In genomic region chr19:10230904-10231623, GRCh38 we compare ENCODE assay signal across 8 cellular contexts. TPM values are rescaled to one million over a fixed set of nuclear protein-coding genes. Genes with fewer than 3 reads are reported as not detected.
DNase-seq lines count a peak whose midpoint lies in the region; ATAC-seq and TF ChIP-seq lines count a peak whose summit lies in the region.

TSS of gene S1PR2 (minus strand) at chr19:10231331. CDS start at chr19:10224905, 6,426 bp downstream.

- H2AFZ ChIP-seq in SU-DHL-6 (ENCODE audit: low read depth, low read length, severe bottlenecking): no peak within 1 kb of the TSS

- no peaks in the 10 kb centered on the region for H3K4me1 ChIP-seq in cardiac muscle cell (ENCODE audit: low read depth)
- no peaks in the 10 kb centered on the region for H3K4me1 ChIP-seq in urinary bladder (ENCODE audit: insufficient read depth)

- peak within 1 kb of the TSS; percentile 100 for H3K9ac ChIP-seq in SU-DHL-6 (ENCODE audit: low read length)

- H3K79me2 ChIP-seq in SU-DHL-6 (ENCODE audit: insufficient read depth, low read length): peaks cover 60% of the 10 kb centered on the region

- no peaks in the 10 kb centered on the region for H3K36me3 Mint-ChIP-seq in activated naive CD8-positive, alpha-beta T cell treated with anti-CD3 and anti-CD28 coated beads for 36 hours

- H3K9me3 ChIP-seq in SU-DHL-6 (ENCODE audit: insufficient read depth, low read length): no peaks in the 10 kb centered on the region
- H3K9me3 ChIP-seq in cardiac muscle cell (ENCODE audit: low read depth): no peaks in the 10 kb centered on the region

- peak within 1 kb of the TSS; percentile 100 for H3K27ac ChIP-seq in SU-DHL-6 (ENCODE audit: low read depth, low read length)
- H3K27ac ChIP-seq in cardiac muscle cell: peak within 1 kb of the TSS; percentile 52
- peak within 1 kb of the TSS; percentile 92 for H3K27ac ChIP-seq in urinary bladder (ENCODE audit: low read depth)

- peak within 1 kb of the TSS; percentile 86 for H3K4me3 ChIP-seq in AG10803 (ENCODE audit: low read length)
- H3K4me3 ChIP-seq in SU-DHL-6 (ENCODE audit: insufficient read depth, low read length, poor library complexity, severe bottlenecking): peak within 1 kb of the TSS; percentile 73
- peak within 1 kb of the TSS; percentile 55 for H3K4me3 ChIP-seq in cardiac muscle cell
- peak within 1 kb of the TSS; percentile 98 for H3K4me3 ChIP-seq in urinary bladder (ENCODE audit: low read depth, low read length)

- H3F3A ChIP-seq in SU-DHL-6 (ENCODE audit: insufficient read depth): peaks cover 87% of the 10 kb centered on the region

- peak within 1 kb of the TSS; percentile 83 for H3K4me2 ChIP-seq in SU-DHL-6 (ENCODE audit: low read depth, low read length, poor library complexity, severe bottlenecking)

- H3K27me3 ChIP-seq in SU-DHL-6 (ENCODE audit: low read length) (no peaks in the 10 kb centered on the region), cardiac muscle cell (no peaks in the 10 kb centered on the region)

- peak within 1 kb of the TSS; percentile 78 for H3K27ac Mint-ChIP-seq in activated naive CD8-positive, alpha-beta T cell treated with anti-CD3 and anti-CD28 coated beads for 36 hours

- no peaks in the 10 kb centered on the region for H3K9me2 ChIP-seq in SU-DHL-6 (replicated peaks; ENCODE audit: insufficient read depth, low read length)

- H3K4me3 Mint-ChIP-seq in activated naive CD8-positive, alpha-beta T cell treated with anti-CD3 and anti-CD28 coated beads for 36 hours: peak within 1 kb of the TSS; percentile 84

- no peaks in the 10 kb centered on the region for H3K9me3 Mint-ChIP-seq in activated naive CD8-positive, alpha-beta T cell treated with anti-CD3 and anti-CD28 coated beads for 36 hours

- peak; percentile 49 for ATAC-seq in GM19324 (IDR thresholded peaks at IDR 0.05; ENCODE audit: low FRiP score, unreplicated experiment)

- intact Hi-C loops in posterior cingulate gyrus (cut with DNase I): no loop called here

- peaks cover 11% of the 10 kb centered on the region; the same call in 1 of the 2 replicates for H3K36me3 ChIP-seq in SU-DHL-6 (ENCODE audit: low read length)
- no peaks in the 10 kb centered on the region for H3K36me3 ChIP-seq in cardiac muscle cell
- H3K36me3 ChIP-seq in urinary bladder (ENCODE audit: insufficient read depth): no peaks in the 10 kb centered on the region

- H3K27me3 Mint-ChIP-seq in activated naive CD8-positive, alpha-beta T cell treated with anti-CD3 and anti-CD28 coated beads for 36 hours: no peaks in the 10 kb centered on the region

- DNase-seq in AG10803 (ENCODE audit: low read depth): peak; percentile 71
- peak; percentile 44 to 60 for DNase-seq in Kasumi-1 (lab: John Stamatoyannopoulos, UW)
- peak; percentile 75 for DNase-seq in activated naive CD8-positive, alpha-beta T cell treated with anti-CD3 and anti-CD28 coated beads for 36 hours
- DNase-seq in cardiac muscle cell (ENCODE audit: low read depth in 1 of 2, low spot score in 1 of 2): peak; percentile 80 to 90
- peak in 8 of 10 donors; percentile 13 to 88 (median 52) for DNase-seq in posterior cingulate gyrus

- H4K20me1 ChIP-seq in SU-DHL-6 (ENCODE audit: low read depth, low read length): no peaks in the 10 kb centered on the region; the same call in 1 of the 2 replicates

- TF ChIP-seq CTCF in AG10803 (conservative IDR thresholded peaks at IDR 0.05; ENCODE audit: low read length) (no peak), SU-DHL-6 (IDR thresholded peaks at IDR 0.05; ENCODE audit: insufficient read depth, low read length, poor library complexity, severe bottlenecking) (no peak), cardiac muscle cell (IDR thresholded peaks at IDR 0.05; ENCODE audit: low read depth, low read length) (no peak)

- H3K4me1 Mint-ChIP-seq in activated naive CD8-positive, alpha-beta T cell treated with anti-CD3 and anti-CD28 coated beads for 36 hours: peaks cover 17% of the 10 kb centered on the region

- WGBS in urinary bladder: under 1% methylated on average over 71 of the region's 71 CpGs

RNA-seq across cellular contexts. Expression of gene S1PR2, which starts in this region (rescaled TPM):
- 1 to 10 TPM; 7.7 to 7.9 TPM for total RNA-seq in activated naive CD8-positive, alpha-beta T cell treated with anti-CD3 and anti-CD28 coated beads for 36 hours
- total RNA-seq in cardiac muscle cell: 5.7 and 7.7 TPM in 2 replicates
- polyA plus RNA-seq in cardiac muscle cell: 1.8 and 2.1 TPM in 2 replicates
- 26.4 TPM for total RNA-seq in urinary bladder
- polyA plus RNA-seq in urinary bladder: 11.5 TPM

Comparison
In these comparisons a context has a peak if more than half of its experiments do, and no peak if none do; other contexts are left out.
1. Peak in every context shown above with its lines: DNase-seq, ATAC-seq, H3K4me3 ChIP-seq and H3K27ac ChIP-seq.